Comparison of ENCODE assay signal across 14 cellular contexts in genomic region chr4:142566243-142566642, GRCh38.
DNase-seq lines count a peak whose midpoint lies in the region; ATAC-seq and TF ChIP-seq lines count a peak whose summit lies in the region.
"Had no signal": no experiment of that assay in that cellular context is flagged by ENCODE, and none has a peak within 500 bp of the region (broad histone marks: within the 10 kb centered on the region; RNA-seq: fewer than 3 reads in every experiment).

No MANE protein-coding gene starts in this region.

- peak overlapping the region; percentile 100 for H3K27ac Mint-ChIP-seq in Calu3 (ENCODE audit: unreplicated experiment)
- H3K27ac Mint-ChIP-seq in chondrocyte (ENCODE audit: unreplicated experiment), result no peak overlapping the region
- peak overlapping the region; percentile 78 to 86 for H3K27ac Mint-ChIP-seq in natural killer cell treated with Interleukin-12 subunit alpha and Interleukin-12 subunit beta and Interleukin-15 and Interleukin-18, amount 100 ng/mL, for 72 hours

- H3K4me3 ChIP-seq in Peyer's patch, result peak overlapping the region in 2 of 4 donors; percentile 38 to 48
- H3K4me3 ChIP-seq: BLaER1, SK-N-MC had no signal

- ATAC-seq in natural killer cell treated with Interleukin-12 subunit alpha and Interleukin-12 subunit beta and Interleukin-15 and Interleukin-18, amount 100 ng/mL, for 72 hours, result no peak
- ATAC-seq in HG03432 (IDR thresholded peaks at IDR 0.05; ENCODE audit: unreplicated experiment), result no peak
- ATAC-seq in GM21737 (IDR thresholded peaks at IDR 0.05; ENCODE audit: unreplicated experiment), result no peak
- no peak for ATAC-seq in HG03378 (IDR thresholded peaks at IDR 0.05; ENCODE audit: unreplicated experiment)
- ATAC-seq: upper lobe of right lung had no signal

- TSS peak; percentile 66 for BruUV-seq in Calu3 (replicated peaks; lab: Mats Ljungman, UMichigan)

- intact Hi-C loops in Calu3 (cut with micrococcal nuclease; ENCODE audit: unreplicated experiment), result loop anchor here (2.0 to 10.0 kb wide), 4 partner anchors 36 to 441 kb away; no protein-coding TSS in a partner anchor

- H3K9me3 Mint-ChIP-seq in Calu3 (ENCODE audit: low read depth, unreplicated experiment), result no peaks in the 10 kb centered on the region
- peaks cover 4% of the 10 kb centered on the region for H3K9me3 Mint-ChIP-seq in chondrocyte (ENCODE audit: low read depth)
- peaks cover 6% of the 10 kb centered on the region for H3K9me3 Mint-ChIP-seq in natural killer cell treated with Interleukin-12 subunit alpha and Interleukin-12 subunit beta and Interleukin-15 and Interleukin-18, amount 100 ng/mL, for 72 hours

- peaks cover 0 to 6% (median 0%) of the 10 kb centered on the region in 4 donors for H3K4me1 ChIP-seq in Peyer's patch
- H3K4me1 ChIP-seq: BLaER1 had no signal

- peaks cover 16% of the 10 kb centered on the region for H3K36me3 Mint-ChIP-seq in Calu3 (ENCODE audit: insufficient read depth, unreplicated experiment)
- no peaks in the 10 kb centered on the region for H3K36me3 Mint-ChIP-seq in chondrocyte (ENCODE audit: low read depth)
- no peaks in the 10 kb centered on the region for H3K36me3 Mint-ChIP-seq in natural killer cell treated with Interleukin-12 subunit alpha and Interleukin-12 subunit beta and Interleukin-15 and Interleukin-18, amount 100 ng/mL, for 72 hours

- H3K4me3 Mint-ChIP-seq in Calu3 (ENCODE audit: low read depth, unreplicated experiment) (peak overlapping the region; percentile 75), chondrocyte (ENCODE audit: unreplicated experiment) (peak overlapping the region; percentile 7)
- H3K4me3 Mint-ChIP-seq in natural killer cell treated with Interleukin-12 subunit alpha and Interleukin-12 subunit beta and Interleukin-15 and Interleukin-18, amount 100 ng/mL, for 72 hours, result peak overlapping the region; percentile 83

- TF ChIP-seq POLR2A in Peyer's patch (IDR thresholded peaks at IDR 0.05), result no peak

- H3K9me3 ChIP-seq in Peyer's patch, result no peaks in the 10 kb centered on the region
- H3K9me3 ChIP-seq: BLaER1, upper lobe of right lung had no signal

- no peak for TF ChIP-seq CTCF in Calu3 (IDR thresholded peaks at IDR 0.05; ENCODE audit: unreplicated experiment)
- TF ChIP-seq CTCF in Peyer's patch (IDR thresholded peaks at IDR 0.05), result no peak
- TF ChIP-seq CTCF in chondrocyte (IDR thresholded peaks at IDR 0.05), result no peak

- peaks cover 49% of the 10 kb centered on the region for H3K4me1 Mint-ChIP-seq in Calu3 (ENCODE audit: low read depth, unreplicated experiment)
- peaks cover 33% of the 10 kb centered on the region for H3K4me1 Mint-ChIP-seq in chondrocyte (ENCODE audit: low read depth)
- H3K4me1 Mint-ChIP-seq in natural killer cell treated with Interleukin-12 subunit alpha and Interleukin-12 subunit beta and Interleukin-15 and Interleukin-18, amount 100 ng/mL, for 72 hours (ENCODE audit: low read depth in 2 of 2), result peaks cover 0 to 7% of the 10 kb centered on the region in 2 donors

- CTCF ChIA-PET in Calu3 (lab: Charles Lee), result interaction anchor here (2.0 kb wide), 1 partner anchor 92 kb away, joined by 19 read pairs; no protein-coding TSS in a partner anchor

- H3K27ac ChIP-seq in Peyer's patch, result peak overlapping the region; percentile 38 to 84 (median 74)
- H3K27ac ChIP-seq: BLaER1, SK-N-MC, VCaP had no signal

- no peaks in the 10 kb centered on the region for H3K27me3 ChIP-seq in Peyer's patch
- H3K27me3 ChIP-seq: BLaER1, upper lobe of right lung had no signal

- no peaks in the 10 kb centered on the region for H3K36me3 ChIP-seq in Peyer's patch
- H3K36me3 ChIP-seq: BLaER1, upper lobe of right lung had no signal

- H3K27me3 Mint-ChIP-seq in Calu3 (ENCODE audit: unreplicated experiment) (no peaks in the 10 kb centered on the region), chondrocyte (ENCODE audit: low read depth) (no peaks in the 10 kb centered on the region)
- no peaks in the 10 kb centered on the region for H3K27me3 Mint-ChIP-seq in natural killer cell treated with Interleukin-12 subunit alpha and Interleukin-12 subunit beta and Interleukin-15 and Interleukin-18, amount 100 ng/mL, for 72 hours

- DNase-seq in Calu3, result no peak
- DNase-seq in Peyer's patch, result no peak
- DNase-seq in chondrocyte (ENCODE audit: low spot score), result no peak
- DNase-seq in natural killer cell treated with Interleukin-12 subunit alpha and Interleukin-12 subunit beta and Interleukin-15 and Interleukin-18, amount 100 ng/mL, for 72 hours (ENCODE audit: low spot score), result no peak
- DNase-seq: EL; kidney; stimulated activated CD4-positive, alpha-beta T cell treated with anti-CD3 and anti-CD28 coated beads, Interleukin-1b, Interleukin-23, amount 100 ng/mL, for 48 hours; upper lobe of right lung had no signal

Comparison
In these comparisons a context has a peak if more than half of its experiments do, and no peak if none do; other contexts are left out.
1. H3K4me3 Mint-ChIP-seq: peak in every context shown above with its lines; median percentile 83 in natural killer cell treated with Interleukin-12 subunit alpha and Interleukin-12 subunit beta and Interleukin-15 and Interleukin-18, amount 100 ng/mL, for 72 hours; 75 in Calu3; 7 in chondrocyte.